8 cellular contexts compared by ENCODE assay signal in genomic region chr1:15975358-15975804, GRCh38. TPM values are rescaled to one million over a fixed set of nuclear protein-coding genes. Genes with fewer than 3 reads are reported as not detected.
A peak's percentile ranks its signal among the peaks of the same experiment; 100 is the strongest.
DNase-seq lines count a peak whose midpoint lies in the region; ATAC-seq and TF ChIP-seq lines count a peak whose summit lies in the region.

No MANE protein-coding gene starts in this region.

- H3K27me3 Mint-ChIP-seq in activated CD8-positive, alpha-beta T cell treated with anti-CD3 and anti-CD28 coated beads, Interleukin-2, amount 10 ng/mL, durations not matched to agents 7 days and 5 days (ENCODE audit: low read depth) = no peaks in the 10 kb centered on the region
- peaks cover 5% of the 10 kb centered on the region for H3K27me3 Mint-ChIP-seq in endodermal cell (ENCODE audit: insufficient read depth)

- H3K36me3 Mint-ChIP-seq in activated CD8-positive, alpha-beta T cell treated with anti-CD3 and anti-CD28 coated beads, Interleukin-2, amount 10 ng/mL, durations not matched to agents 7 days and 5 days (ENCODE audit: low read depth) = peaks cover 26% of the 10 kb centered on the region
- peaks cover 28% of the 10 kb centered on the region for H3K36me3 Mint-ChIP-seq in endodermal cell (ENCODE audit: low read depth)

- peak overlapping the region; percentile 87 for H3K4me3 ChIP-seq in endodermal cell (ENCODE audit: low read length)
- H3K4me3 ChIP-seq in mucosa of stomach (ENCODE audit: low read length) = peak overlapping the region; percentile 54

- H3K27ac ChIP-seq in endodermal cell (ENCODE audit: low read depth, low read length) = peak overlapping the region; percentile 97

- POLR2A ChIA-PET in activated CD8-positive, alpha-beta T cell treated with anti-CD3 and anti-CD28 coated beads, Interleukin-2, amount 10 ng/mL, durations not matched to agents 7 days and 5 days (lab: Charles Lee) = interaction anchor here (0.7 to 2.7 kb wide), 6 partner anchors 9 to 142 kb away, joined by 3 to 24 read pairs (median 6); partner anchors contain the start of gene SPEN

- peak; percentile 65 for TF ChIP-seq CTCF in endodermal cell (conservative IDR thresholded peaks at IDR 0.05)

- H3K27me3 ChIP-seq in endodermal cell (ENCODE audit: control insufficient read depth, insufficient read depth, low read length, poor library complexity, severe bottlenecking) = no peaks in the 10 kb centered on the region
- H3K27me3 ChIP-seq in mucosa of stomach (ENCODE audit: control insufficient read depth, insufficient read depth, low read length) = no peaks in the 10 kb centered on the region

- 0 to 1% methylated on average over 7 to 47 of the region's 47 CpGs for WGBS in endodermal cell (ENCODE audit: insufficient coverage in 1 of 2, insufficient read length in 1 of 2), 2 experiments

- CTCF ChIA-PET in activated CD8-positive, alpha-beta T cell treated with anti-CD3 and anti-CD28 coated beads, Interleukin-2, amount 10 ng/mL, durations not matched to agents 7 days and 5 days (lab: Charles Lee) = interaction anchor here (1.1 to 2.5 kb wide), 11 partner anchors 12 to 183 kb away, joined by 4 to 13 read pairs (median 7); no protein-coding TSS in a partner anchor

- H3K4me1 Mint-ChIP-seq in activated CD8-positive, alpha-beta T cell treated with anti-CD3 and anti-CD28 coated beads, Interleukin-2, amount 10 ng/mL, durations not matched to agents 7 days and 5 days (ENCODE audit: low read depth) = peaks cover 30% of the 10 kb centered on the region
- H3K4me1 Mint-ChIP-seq in endodermal cell = peaks cover 7% of the 10 kb centered on the region

- DNase-seq in NCI-H82 (lab: John Stamatoyannopoulos, UW) (peak; percentile 76), NCI-H82 treated with DMSO at 0.1 percent for 48 hours (lab: John Stamatoyannopoulos, UW; ENCODE audit: unreplicated experiment) (no peak), NCI-H1930 (lab: John Stamatoyannopoulos, UW) (peak; percentile 67 to 68), endodermal cell (peak; percentile 91)
- DNase-seq in activated CD8-positive, alpha-beta T cell treated with anti-CD3 and anti-CD28 coated beads, Interleukin-2, amount 10 ng/mL, durations not matched to agents 7 days and 5 days = peak; percentile 76
- DNase-seq in stimulated activated CD8-positive, alpha-beta memory T cell treated with anti-CD3 and anti-CD28 coated beads, Interleukin-7, amount 100 ng/mL, for 1 hour (ENCODE audit: low read depth in 2 of 2) = peak; percentile 46 to 54

- H3K9ac ChIP-seq in endodermal cell (ENCODE audit: extremely low read depth, low read length, poor library complexity, severe bottlenecking) (peak overlapping the region; percentile 74), mucosa of stomach (ENCODE audit: low read length) (peak overlapping the region; percentile 62)

- H3K9me3 ChIP-seq in endodermal cell (ENCODE audit: control insufficient read depth, low read length) = peaks cover 8% of the 10 kb centered on the region
- H3K9me3 ChIP-seq in mucosa of stomach (ENCODE audit: control insufficient read depth, low read length) = no peaks in the 10 kb centered on the region

- peaks cover 24% of the 10 kb centered on the region for H3K36me3 ChIP-seq in endodermal cell (ENCODE audit: control insufficient read depth, insufficient read depth, low read length)
- H3K36me3 ChIP-seq in mucosa of stomach (ENCODE audit: control insufficient read depth, insufficient read depth, low read length) = no peaks in the 10 kb centered on the region

- no peaks in the 10 kb centered on the region for H3K9me3 Mint-ChIP-seq in activated CD8-positive, alpha-beta T cell treated with anti-CD3 and anti-CD28 coated beads, Interleukin-2, amount 10 ng/mL, durations not matched to agents 7 days and 5 days (ENCODE audit: insufficient read depth)
- H3K9me3 Mint-ChIP-seq in endodermal cell = peaks cover 9% of the 10 kb centered on the region

- ATAC-seq in HG02798 (IDR thresholded peaks at IDR 0.05; ENCODE audit: poor library complexity, unreplicated experiment) = peak; percentile 73
- ATAC-seq in activated CD8-positive, alpha-beta T cell treated with anti-CD3 and anti-CD28 coated beads, Interleukin-2, amount 10 ng/mL, durations not matched to agents 7 days and 5 days = peak; percentile 85

- H3K4me3 Mint-ChIP-seq in activated CD8-positive, alpha-beta T cell treated with anti-CD3 and anti-CD28 coated beads, Interleukin-2, amount 10 ng/mL, durations not matched to agents 7 days and 5 days = peak overlapping the region; percentile 88
- peak overlapping the region; percentile 78 for H3K4me3 Mint-ChIP-seq in endodermal cell

- peak overlapping the region; percentile 79 for H3K27ac Mint-ChIP-seq in activated CD8-positive, alpha-beta T cell treated with anti-CD3 and anti-CD28 coated beads, Interleukin-2, amount 10 ng/mL, durations not matched to agents 7 days and 5 days
- H3K27ac Mint-ChIP-seq in endodermal cell = peak overlapping the region; percentile 86

- no peaks in the 10 kb centered on the region for H3K4me1 ChIP-seq in endodermal cell (ENCODE audit: control insufficient read depth, insufficient read depth, low read length)
- peaks cover 12% of the 10 kb centered on the region for H3K4me1 ChIP-seq in mucosa of stomach (ENCODE audit: control insufficient read depth, insufficient read depth, low read length)

RNA-seq across cellular contexts. Expression of gene ZBTB17, which starts 0.5 kb away (rescaled TPM):
- total RNA-seq in activated CD8-positive, alpha-beta T cell treated with anti-CD3 and anti-CD28 coated beads, Interleukin-2, amount 10 ng/mL, durations not matched to agents 7 days and 5 days = 10 to 100 TPM; 32.3 to 33.3 TPM
- total RNA-seq in endodermal cell = 10 to 100 TPM; 28.0 to 31.7 TPM
- polyA plus RNA-seq in endodermal cell (2013, experiment 1 of 2) = 35.1 TPM
- polyA plus RNA-seq in endodermal cell (2013, experiment 2 of 2) = 32.6 TPM

RNA-seq across cellular contexts. Expression of gene SRARP, which starts 28.7 kb away (rescaled TPM):
- total RNA-seq in activated CD8-positive, alpha-beta T cell treated with anti-CD3 and anti-CD28 coated beads, Interleukin-2, amount 10 ng/mL, durations not matched to agents 7 days and 5 days = not detected
- total RNA-seq in endodermal cell = 1 to 10 TPM in 1 of 2 donors, under 1 TPM in 1; 0.97 to 1.3 TPM
- 0.18 TPM for polyA plus RNA-seq in endodermal cell (2013, experiment 1 of 2)
- polyA plus RNA-seq in endodermal cell (2013, experiment 2 of 2) = 0.12 TPM

RNA-seq across cellular contexts. Expression of gene HSPB7, which starts 42.5 kb away (rescaled TPM):
- not detected for total RNA-seq in activated CD8-positive, alpha-beta T cell treated with anti-CD3 and anti-CD28 coated beads, Interleukin-2, amount 10 ng/mL, durations not matched to agents 7 days and 5 days
- total RNA-seq in endodermal cell = under 1 TPM in 1 of 2 donors, not detected in 1; 0.15 TPM
- polyA plus RNA-seq in endodermal cell (2013, experiment 1 of 2) = 0.18 TPM
- polyA plus RNA-seq in endodermal cell (2013, experiment 2 of 2) = not detected

RNA-seq across cellular contexts. Expression of gene CLCNKA, which starts 46.5 kb away (rescaled TPM):
- total RNA-seq in activated CD8-positive, alpha-beta T cell treated with anti-CD3 and anti-CD28 coated beads, Interleukin-2, amount 10 ng/mL, durations not matched to agents 7 days and 5 days = not detected
- total RNA-seq in endodermal cell = 1 to 10 TPM; 3.2 to 3.5 TPM
- 0.18 TPM for polyA plus RNA-seq in endodermal cell (2013, experiment 1 of 2)
- polyA plus RNA-seq in endodermal cell (2013, experiment 2 of 2) = 0.37 TPM
